ENCODE assay signal across 25 cellular contexts in genomic region chr3:197286678-197287077, GRCh38.
"Had no signal": no experiment of that assay in that cellular context is flagged by ENCODE, and none has a peak within 500 bp of the region (broad histone marks: within the 10 kb centered on the region; RNA-seq: fewer than 3 reads in every experiment).

No MANE protein-coding gene starts in this region.

- DNase-seq: activated CD4-positive, alpha-beta memory T cell treated with anti-CD3 and anti-CD28 coated beads for 36 hours; activated CD4-positive, alpha-beta T cell treated with anti-CD3 and anti-CD28 coated beads, Interleukin-2, amount 10 ng/mL, durations not matched to agents 7 days and 5 days; activated CD4-positive, CD25-positive, alpha-beta regulatory T cell; activated CD8-positive, alpha-beta memory T cell treated with anti-CD3 and anti-CD28 coated beads for 24 hours; activated gamma-delta T cell; activated naive CD4-positive, alpha-beta T cell treated with anti-CD3 and anti-CD28 coated beads for 36 hours; activated T-cell treated with anti-CD3 and anti-CD28 coated beads, Interleukin-2, amount 50 U/mL, for 4 hours; amygdala; cerebellar nuclear complex; KG1; NCI-H1048; NCI-H146; NCI-H187 treated with DMSO at 0.1 percent for 48 hours; NCI-H226; NCI-H748 treated with DMSO at 0.1 percent for 48 hours; NK-92 treated with Interleukin-12 subunit alpha and Interleukin-12 subunit beta, amount 100 ng/mL, for 24 hours; OCI-M1; RPMI8226; T-helper 1 cell had no signal

- H3K27me3 Mint-ChIP-seq: activated CD4-positive, alpha-beta memory T cell treated with anti-CD3 and anti-CD28 coated beads for 36 hours; activated CD4-positive, alpha-beta T cell treated with anti-CD3 and anti-CD28 coated beads, Interleukin-2, amount 10 ng/mL, durations not matched to agents 7 days and 5 days; activated naive CD8-positive, alpha-beta T cell; activated T-helper 17 cell treated with anti-CD3 and anti-CD28 coated beads, Interleukin-2, amount 50 U/mL, for 72 hours had no signal

- H3K4me3 Mint-ChIP-seq: activated CD4-positive, alpha-beta memory T cell treated with anti-CD3 and anti-CD28 coated beads for 36 hours; activated CD4-positive, alpha-beta T cell treated with anti-CD3 and anti-CD28 coated beads, Interleukin-2, amount 10 ng/mL, durations not matched to agents 7 days and 5 days; activated naive CD4-positive, alpha-beta T cell treated with anti-CD3 and anti-CD28 coated beads for 36 hours; activated naive CD8-positive, alpha-beta T cell; activated T-cell treated with anti-CD3 and anti-CD28 coated beads, Interleukin-2, amount 50 U/mL, for 4 hours; activated T-helper 17 cell treated with anti-CD3 and anti-CD28 coated beads, Interleukin-2, amount 50 U/mL, for 72 hours had no signal

- H3K4me3 ChIP-seq: SK-N-MC had no signal

- H3K9me3 Mint-ChIP-seq: activated CD4-positive, alpha-beta memory T cell treated with anti-CD3 and anti-CD28 coated beads for 36 hours; activated CD4-positive, alpha-beta T cell treated with anti-CD3 and anti-CD28 coated beads, Interleukin-2, amount 10 ng/mL, durations not matched to agents 7 days and 5 days; activated naive CD4-positive, alpha-beta T cell treated with anti-CD3 and anti-CD28 coated beads for 36 hours; activated T-cell treated with anti-CD3 and anti-CD28 coated beads, Interleukin-2, amount 50 U/mL, for 4 hours; activated T-helper 17 cell treated with anti-CD3 and anti-CD28 coated beads, Interleukin-2, amount 50 U/mL, for 72 hours had no signal

- H3K27ac ChIP-seq: SK-N-MC, VCaP had no signal

- H3K27ac Mint-ChIP-seq: activated CD4-positive, alpha-beta memory T cell treated with anti-CD3 and anti-CD28 coated beads for 36 hours; activated CD4-positive, alpha-beta T cell treated with anti-CD3 and anti-CD28 coated beads, Interleukin-2, amount 10 ng/mL, durations not matched to agents 7 days and 5 days; activated naive CD4-positive, alpha-beta T cell treated with anti-CD3 and anti-CD28 coated beads for 36 hours; activated naive CD8-positive, alpha-beta T cell; activated T-helper 17 cell treated with anti-CD3 and anti-CD28 coated beads, Interleukin-2, amount 50 U/mL, for 72 hours had no signal

- ATAC-seq: activated T-cell treated with anti-CD3 and anti-CD28 coated beads, Interleukin-2, amount 50 U/mL, for 4 hours; activated T-helper 17 cell treated with anti-CD3 and anti-CD28 coated beads, Interleukin-2, amount 50 U/mL, for 72 hours; Panc1; Right ventricle myocardium inferior had no signal
